Comparison of ENCODE assay signal across 9 cellular contexts in the genomic region with DNA sequence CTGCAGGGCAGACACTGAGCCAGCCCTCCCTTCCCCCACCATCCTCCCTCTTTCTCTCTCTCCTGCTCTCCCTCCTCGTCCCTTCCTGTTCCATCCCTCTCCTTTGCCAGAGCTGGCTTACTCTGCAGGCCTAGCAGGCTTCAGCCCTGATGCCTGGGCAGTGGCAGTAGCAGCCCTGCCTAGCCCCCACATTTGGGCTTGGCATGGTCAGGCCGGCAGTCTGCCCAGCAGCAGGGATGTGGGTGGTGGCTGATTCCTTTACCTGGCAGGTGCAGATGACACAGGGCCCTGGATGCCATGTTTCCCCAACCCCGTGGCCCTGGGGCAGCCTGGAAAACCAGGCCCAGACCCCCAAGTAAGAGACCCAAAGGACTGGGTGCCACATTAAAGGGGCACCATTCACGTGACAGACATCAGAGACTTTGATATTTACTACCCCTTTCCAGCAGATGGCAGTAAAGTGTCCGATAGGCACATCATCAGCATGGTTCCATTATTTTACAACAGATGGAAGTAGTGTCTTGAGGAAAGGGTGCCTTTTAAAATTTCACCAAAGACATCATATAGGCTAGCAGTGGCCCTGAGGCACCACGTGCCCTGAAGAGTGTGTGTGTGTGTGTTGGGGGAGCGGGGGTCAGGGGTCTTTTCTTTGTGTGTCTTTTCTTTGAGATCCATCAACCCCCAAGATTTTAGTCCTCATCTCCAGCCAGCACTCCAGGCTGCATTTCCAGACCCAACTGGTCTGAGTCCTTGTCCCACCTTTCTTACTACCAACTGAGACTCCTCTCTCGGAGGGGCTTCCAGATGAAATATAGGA. TPM values are rescaled to one million over a fixed set of nuclear protein-coding genes. Genes with fewer than 3 reads are reported as not detected.
DNase-seq lines count a peak whose midpoint lies in the region; ATAC-seq and TF ChIP-seq lines count a peak whose summit lies in the region.
"Had no signal": no experiment of that assay in that cellular context is flagged by ENCODE, and none has a peak within 500 bp of the region (broad histone marks: within the 10 kb centered on the region; RNA-seq: fewer than 3 reads in every experiment).

No MANE protein-coding gene starts in this region.

- H3K4me1 Mint-ChIP-seq in GM23338: peaks cover 9% of the 10 kb centered on the region
- H3K4me1 Mint-ChIP-seq in stimulated activated effector memory CD8-positive, alpha-beta T cell treated with anti-CD3 and anti-CD28 coated beads, Interleukin-12 subunit alpha, Interleukin-12 subunit beta, amount 100 ng/mL, for 72 hours: peaks cover 15% of the 10 kb centered on the region

- no peaks in the 10 kb centered on the region; the same call in 2 of the 3 replicates for H3K36me3 Mint-ChIP-seq in GM23338 (ENCODE audit: low read depth)
- no peaks in the 10 kb centered on the region for H3K36me3 Mint-ChIP-seq in stimulated activated effector memory CD8-positive, alpha-beta T cell treated with anti-CD3 and anti-CD28 coated beads, Interleukin-12 subunit alpha, Interleukin-12 subunit beta, amount 100 ng/mL, for 72 hours
- H3K36me3 Mint-ChIP-seq: activated naive CD8-positive, alpha-beta T cell had no signal

- H3K9me3 ChIP-seq in ascending aorta (no peaks in the 10 kb centered on the region), right cardiac atrium (ENCODE audit: control insufficient read depth, low read length) (no peaks in the 10 kb centered on the region)

- peak; percentile 75 to 85 for TF ChIP-seq CTCF in GM23338 (conservative IDR thresholded peaks at IDR 0.05; ENCODE audit: low read depth in 2 of 2)
- peak; percentile 13 to 56 (median 20) for TF ChIP-seq CTCF in ascending aorta (IDR thresholded peaks at IDR 0.05)

- H3K27ac Mint-ChIP-seq in GM23338: no peak overlapping the region
- H3K27ac Mint-ChIP-seq in stimulated activated effector memory CD8-positive, alpha-beta T cell treated with anti-CD3 and anti-CD28 coated beads, Interleukin-12 subunit alpha, Interleukin-12 subunit beta, amount 100 ng/mL, for 72 hours: no peak overlapping the region
- H3K27ac Mint-ChIP-seq: activated naive CD8-positive, alpha-beta T cell had no signal

- ATAC-seq in GM23338: peak; percentile 66
- peak; percentile 27 to 31 for ATAC-seq in right cardiac atrium
- peak; percentile 67 for ATAC-seq in stimulated activated effector memory CD8-positive, alpha-beta T cell treated with anti-CD3 and anti-CD28 coated beads, Interleukin-12 subunit alpha, Interleukin-12 subunit beta, amount 100 ng/mL, for 72 hours
- no peak for ATAC-seq in HG03095 (IDR thresholded peaks at IDR 0.05; ENCODE audit: unreplicated experiment)

- H3K9me3 Mint-ChIP-seq in GM23338: peaks cover 8% of the 10 kb centered on the region; the same call in 2 of the 3 replicates
- H3K9me3 Mint-ChIP-seq in stimulated activated effector memory CD8-positive, alpha-beta T cell treated with anti-CD3 and anti-CD28 coated beads, Interleukin-12 subunit alpha, Interleukin-12 subunit beta, amount 100 ng/mL, for 72 hours: no peaks in the 10 kb centered on the region

- H3K79me2 ChIP-seq in GM23338 (replicated peaks; ENCODE audit: insufficient read depth): no peaks in the 10 kb centered on the region

- H3K4me1 ChIP-seq in GM23338 (ENCODE audit: insufficient read depth) (peaks cover 3% of the 10 kb centered on the region), ascending aorta (no peaks in the 10 kb centered on the region), right cardiac atrium (ENCODE audit: control insufficient read depth, insufficient read depth, low read length) (no peaks in the 10 kb centered on the region)

- no peak overlapping the region for H3K4me2 ChIP-seq in GM23338

- 0 out of 2 replicates have a peak, but pooled peaks cover 5% of the 10 kb centered on the region for H3K9me2 ChIP-seq in GM23338 (ENCODE audit: insufficient read depth)

- H3K4me3 ChIP-seq in GM23338: no peak overlapping the region
- H3K4me3 ChIP-seq in ascending aorta: no peak overlapping the region
- H3K4me3 ChIP-seq in right cardiac atrium (ENCODE audit: low read length): no peak overlapping the region

- peak; percentile 57 to 73 for DNase-seq in NCI-H2081 (lab: John Stamatoyannopoulos, UW)
- DNase-seq in NCI-H2081 treated with DMSO at 0.1 percent for 48 hours (lab: John Stamatoyannopoulos, UW): no peak
- peak; percentile 87 for DNase-seq in GM23338 (ENCODE audit: low spot score)
- DNase-seq in NCI-H2227 (lab: John Stamatoyannopoulos, UW; ENCODE audit: unreplicated experiment): peak; percentile 82
- peak in 1 of 2 donors; percentile 39 for DNase-seq in ascending aorta (ENCODE audit: low spot score in 2 of 2)
- DNase-seq in right cardiac atrium: peak in 1 of 3 donors; percentile 43
- no peak for DNase-seq in stimulated activated effector memory CD8-positive, alpha-beta T cell treated with anti-CD3 and anti-CD28 coated beads, Interleukin-12 subunit alpha, Interleukin-12 subunit beta, amount 100 ng/mL, for 72 hours (ENCODE audit: low spot score in 2 of 2)

- H3K4me3 Mint-ChIP-seq in GM23338: no peak overlapping the region
- no peak overlapping the region for H3K4me3 Mint-ChIP-seq in stimulated activated effector memory CD8-positive, alpha-beta T cell treated with anti-CD3 and anti-CD28 coated beads, Interleukin-12 subunit alpha, Interleukin-12 subunit beta, amount 100 ng/mL, for 72 hours
- H3K4me3 Mint-ChIP-seq: activated naive CD8-positive, alpha-beta T cell had no signal

- H3K27ac ChIP-seq in GM23338 (ENCODE audit: low read depth) (no peak overlapping the region), ascending aorta (no peak overlapping the region), right cardiac atrium (ENCODE audit: low read length) (no peak overlapping the region)

- H4K20me1 ChIP-seq in GM23338 (replicated peaks; ENCODE audit: insufficient read depth): no peaks in the 10 kb centered on the region

- WGBS in right cardiac atrium: 44% methylated on average over 8 of the region's 8 CpGs

- H3K36me3 ChIP-seq in GM23338 (ENCODE audit: insufficient read depth) (no peaks in the 10 kb centered on the region), ascending aorta (no peaks in the 10 kb centered on the region)

- intact Hi-C loops in ascending aorta (cut with DNase I): loop anchor here (5.0 kb wide), 1 partner anchor 188 kb away; no protein-coding TSS in a partner anchor
- intact Hi-C loops in right cardiac atrium (cut with DNase I): loop anchor here in 2 of 4 donors (5.0 kb wide), 2 partner anchors 183 to 188 kb away; no protein-coding TSS in a partner anchor

- H3K27me3 Mint-ChIP-seq in GM23338 (ENCODE audit: insufficient read depth, low read depth, poor library complexity): peaks cover 18% of the 10 kb centered on the region

- H3K27me3 ChIP-seq in GM23338 (ENCODE audit: insufficient read depth) (peaks cover 22% of the 10 kb centered on the region), ascending aorta (no peaks in the 10 kb centered on the region), right cardiac atrium (ENCODE audit: control insufficient read depth, insufficient read depth) (no peaks in the 10 kb centered on the region)

- H3F3A ChIP-seq in GM23338 (replicated peaks; ENCODE audit: low read depth): no peaks in the 10 kb centered on the region

- peak overlapping the region; percentile 87 for H2AFZ ChIP-seq in GM23338

TF ChIP-seq in GM23338, 12 proteins besides CTCF, POLR2A, EP300 and RAD21:
- TF ChIP-seq, protein P1, sequence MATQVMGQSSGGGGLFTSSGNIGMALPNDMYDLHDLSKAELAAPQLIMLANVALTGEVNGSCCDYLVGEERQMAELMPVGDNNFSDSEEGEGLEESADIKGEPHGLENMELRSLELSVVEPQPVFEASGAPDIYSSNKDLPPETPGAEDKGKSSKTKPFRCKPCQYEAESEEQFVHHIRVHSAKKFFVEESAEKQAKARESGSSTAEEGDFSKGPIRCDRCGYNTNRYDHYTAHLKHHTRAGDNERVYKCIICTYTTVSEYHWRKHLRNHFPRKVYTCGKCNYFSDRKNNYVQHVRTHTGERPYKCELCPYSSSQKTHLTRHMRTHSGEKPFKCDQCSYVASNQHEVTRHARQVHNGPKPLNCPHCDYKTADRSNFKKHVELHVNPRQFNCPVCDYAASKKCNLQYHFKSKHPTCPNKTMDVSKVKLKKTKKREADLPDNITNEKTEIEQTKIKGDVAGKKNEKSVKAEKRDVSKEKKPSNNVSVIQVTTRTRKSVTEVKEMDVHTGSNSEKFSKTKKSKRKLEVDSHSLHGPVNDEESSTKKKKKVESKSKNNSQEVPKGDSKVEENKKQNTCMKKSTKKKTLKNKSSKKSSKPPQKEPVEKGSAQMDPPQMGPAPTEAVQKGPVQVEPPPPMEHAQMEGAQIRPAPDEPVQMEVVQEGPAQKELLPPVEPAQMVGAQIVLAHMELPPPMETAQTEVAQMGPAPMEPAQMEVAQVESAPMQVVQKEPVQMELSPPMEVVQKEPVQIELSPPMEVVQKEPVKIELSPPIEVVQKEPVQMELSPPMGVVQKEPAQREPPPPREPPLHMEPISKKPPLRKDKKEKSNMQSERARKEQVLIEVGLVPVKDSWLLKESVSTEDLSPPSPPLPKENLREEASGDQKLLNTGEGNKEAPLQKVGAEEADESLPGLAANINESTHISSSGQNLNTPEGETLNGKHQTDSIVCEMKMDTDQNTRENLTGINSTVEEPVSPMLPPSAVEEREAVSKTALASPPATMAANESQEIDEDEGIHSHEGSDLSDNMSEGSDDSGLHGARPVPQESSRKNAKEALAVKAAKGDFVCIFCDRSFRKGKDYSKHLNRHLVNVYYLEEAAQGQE (IDR thresholded peaks at IDR 0.05; ENCODE audit: unreplicated experiment): no peak

RNA-seq across cellular contexts. Expression of a gene that starts 5.9 kb away (rescaled TPM):
- 0.76 and 1.3 TPM in 2 replicates for total RNA-seq in GM23338 (2014; rRNA removed; shearing (Covaris generic))
- polyA plus RNA-seq in GM23338 (2016; fragmentation: Nextera tagmentation; extraction: Ambion mirVana) (0.99 and 1.1 TPM in 2 replicates), right cardiac atrium (0.36 TPM)
- total RNA-seq in ascending aorta (1.2 TPM), right cardiac atrium (under 1 TPM; 0.23 to 0.28 (median 0.24) TPM)

RNA-seq across cellular contexts. Expression of a gene that starts 33.1 kb away (rescaled TPM):
- 1.1 and 3.7 TPM in 2 replicates for total RNA-seq in GM23338 (2014; rRNA removed; shearing (Covaris generic))
- polyA plus RNA-seq in GM23338 (2016; fragmentation: Nextera tagmentation; extraction: Ambion mirVana) (0.37 and 1.9 TPM in 2 replicates), right cardiac atrium (1.6 TPM)
- total RNA-seq in ascending aorta (not detected), right cardiac atrium (1 to 10 TPM; 3.0 to 4.6 (median 4.2) TPM)

RNA-seq across cellular contexts. Expression of a gene that starts 41.9 kb away (rescaled TPM):
- 60.2 and 66.5 TPM in 2 replicates for total RNA-seq in GM23338 (2014; rRNA removed; shearing (Covaris generic))
- 271 and 294 TPM in 2 replicates for polyA plus RNA-seq in GM23338 (2016; fragmentation: Nextera tagmentation; extraction: Ambion mirVana)
- total RNA-seq in ascending aorta: 142 TPM
- total RNA-seq in right cardiac atrium: 100 to 1,000 TPM; 127 to 139 (median 134) TPM
- 224 TPM for polyA plus RNA-seq in right cardiac atrium

Comparison
In these comparisons a context has a peak if more than half of its experiments do, and no peak if none do; other contexts are left out.
1. DNase-seq: peak in NCI-H2081 (2 of 2), GM23338 (single experiment) and NCI-H2227 (single experiment); none in NCI-H2081 treated with DMSO at 0.1 percent for 48 hours (single experiment) and stimulated activated effector memory CD8-positive, alpha-beta T cell treated with anti-CD3 and anti-CD28 coated beads, Interleukin-12 subunit alpha, Interleukin-12 subunit beta, amount 100 ng/mL, for 72 hours (0 of 2).